5 cellular contexts compared by ENCODE assay signal in the genomic region with DNA sequence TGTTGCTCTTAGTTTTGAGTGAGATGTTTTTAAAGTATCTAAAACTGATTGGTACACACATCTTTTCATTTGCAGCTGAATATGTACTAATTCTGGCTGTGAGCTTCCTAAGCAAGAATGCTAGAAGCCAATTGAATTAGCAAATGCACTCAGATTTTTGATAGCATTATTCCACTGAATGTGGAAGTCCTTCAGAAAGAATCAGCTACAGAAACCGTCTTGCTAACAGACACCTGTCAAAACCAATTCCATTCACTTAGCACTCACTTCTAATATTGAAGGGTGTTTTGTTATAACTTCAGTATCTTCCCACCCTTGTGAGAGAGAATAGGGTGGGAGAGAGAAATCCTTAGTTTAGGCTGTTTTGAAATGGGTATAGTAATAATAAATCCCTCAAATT.
"Had no signal": no experiment of that assay in that cellular context is flagged by ENCODE, and none has a peak within 500 bp of the region (broad histone marks: within the 10 kb centered on the region; RNA-seq: fewer than 3 reads in every experiment).

No MANE protein-coding gene starts in this region.

- DNase-seq: H9, HCEC 1CT, KBM-7 had no signal

- H3K4me3 ChIP-seq: GM23338 had no signal

- H2AFZ ChIP-seq: GM23338 had no signal

- ATAC-seq: GM23338, HepG2 had no signal

- H3K4me2 ChIP-seq: GM23338 had no signal
